16 cellular contexts compared by ENCODE assay signal in genomic region chr16:12618515-12618914, GRCh38.
DNase-seq lines count a peak whose midpoint lies in the region; TF ChIP-seq lines count a peak whose summit lies in the region.
"Had no signal": no experiment of that assay in that cellular context is flagged by ENCODE, and none has a peak within 500 bp of the region (broad histone marks: within the 10 kb centered on the region; RNA-seq: fewer than 3 reads in every experiment).

No MANE protein-coding gene starts in this region.

- intact Hi-C loops in lower leg skin (cut with DNase I; ENCODE audit: low total_unique reads) = no loop called here

- no peak overlapping the region for H3K4me3 ChIP-seq in kidney epithelial cell (ENCODE audit: low read depth, low read length)
- H3K4me3 ChIP-seq in lower leg skin (ENCODE audit: low read depth, poor library complexity, severe bottlenecking) = no peak overlapping the region

- TF ChIP-seq POLR2A in lower leg skin (IDR thresholded peaks at IDR 0.05) = no peak

- H3K36me3 ChIP-seq in kidney epithelial cell (ENCODE audit: control insufficient read depth, insufficient read depth, low read length) = no peaks in the 10 kb centered on the region

- DNase-seq in Caki2 (ENCODE audit: low read depth) (peak; percentile 76), NCI-H69 (lab: John Stamatoyannopoulos, UW) (peak; percentile 53), kidney epithelial cell (ENCODE audit: low read depth) (peak; percentile 67), renal cortical epithelial cell (ENCODE audit: low read depth) (peak; percentile 96), lower leg skin (ENCODE audit: low spot score in 2 of 2) (no peak), SKM-1 (lab: John Stamatoyannopoulos, UW; ENCODE audit: unreplicated experiment) (no peak)
- DNase-seq in activated effector memory CD4-positive, alpha-beta T cell treated with Interleukin-2 at 50 U/mL for 16 hours = no peak
- DNase-seq: Caco-2, HFFc6, MM.1S, NCI-H1105, NCI-H1694, NCI-H2107, NCI-H2227 treated with DMSO at 0.1 percent for 48 hours, RPMI8226, SIG-M5 had no signal

- in situ Hi-C loops in Caki2 (cut with HindIII; ENCODE audit: low pct_unique_long_range_greater_than_20kb, low sequenced_read_pairs) = no loop called here

- WGBS in lower leg skin, 2 donors = 68 to 73% methylated on average over 3 of the region's 3 CpGs

- H3K27me3 ChIP-seq in kidney epithelial cell (ENCODE audit: control insufficient read depth, insufficient read depth, low read length) = no peaks in the 10 kb centered on the region

- TF ChIP-seq CTCF in kidney epithelial cell (IDR thresholded peaks at IDR 0.05; ENCODE audit: insufficient read depth, low read length, poor library complexity, severe bottlenecking) (no peak), lower leg skin (IDR thresholded peaks at IDR 0.05) (no peak)

Comparison
In these comparisons a context has a peak if more than half of its experiments do, and no peak if none do; other contexts are left out.
1. DNase-seq: peak in Caki2 (single experiment), NCI-H69 (single experiment), kidney epithelial cell (single experiment) and renal cortical epithelial cell (single experiment); none in lower leg skin (0 of 2), activated effector memory CD4-positive, alpha-beta T cell treated with Interleukin-2 at 50 U/mL for 16 hours (single experiment) and SKM-1 (single experiment).